Comparison of ENCODE assay signal across 9 cellular contexts in genomic region chr10:4767033-4767814, GRCh38. TPM values are rescaled to one million over a fixed set of nuclear protein-coding genes. Genes with fewer than 3 reads are reported as not detected.
DNase-seq lines count a peak whose midpoint lies in the region; ATAC-seq and TF ChIP-seq lines count a peak whose summit lies in the region.
"Had no signal": no experiment of that assay in that cellular context is flagged by ENCODE, and none has a peak within 500 bp of the region (broad histone marks: within the 10 kb centered on the region; RNA-seq: fewer than 3 reads in every experiment).

No MANE protein-coding gene starts in this region.

- no peaks in the 10 kb centered on the region for H3K36me3 ChIP-seq in MM.1S (replicated peaks; ENCODE audit: insufficient read depth, low read length)
- no peaks in the 10 kb centered on the region for H3K36me3 ChIP-seq in colonic mucosa

- H3K9me3 ChIP-seq in MM.1S (replicated peaks; ENCODE audit: insufficient read depth, low read length): no peaks in the 10 kb centered on the region
- H3K9me3 ChIP-seq in colonic mucosa: no peaks in the 10 kb centered on the region

- H3K4me2 ChIP-seq in MM.1S (ENCODE audit: low read depth, low read length): no peak overlapping the region

- H3K27ac ChIP-seq in MM.1S (ENCODE audit: low read length) (no peak overlapping the region), colonic mucosa (no peak overlapping the region)

- intact Hi-C loops in colonic mucosa (cut with DNase I): loop anchor here (5.0 to 10.0 kb wide), 4 partner anchors 112 to 1570 kb away; no protein-coding TSS in a partner anchor

- no peak for ATAC-seq in HG03354 (IDR thresholded peaks at IDR 0.05; ENCODE audit: poor library complexity, severe bottlenecking, unreplicated experiment)
- no peak for ATAC-seq in GM21423 (IDR thresholded peaks at IDR 0.05; ENCODE audit: unreplicated experiment)
- ATAC-seq: naive thymus-derived CD4-positive, alpha-beta T cell had no signal

- H3K9ac ChIP-seq in MM.1S (ENCODE audit: low read length): no peak overlapping the region
- no peak overlapping the region for H3K9ac ChIP-seq in colonic mucosa (ENCODE audit: low read depth in 2 of 2, low read length in 2 of 2)

- peak; percentile 48 for TF ChIP-seq CTCF in MM.1S (IDR thresholded peaks at IDR 0.05; ENCODE audit: low read length)
- TF ChIP-seq CTCF in colonic mucosa (IDR thresholded peaks at IDR 0.05): peak; percentile 61

- H4K20me1 ChIP-seq in MM.1S (ENCODE audit: insufficient read depth, low read length): no peaks in the 10 kb centered on the region

- H3K4me1 ChIP-seq in MM.1S (ENCODE audit: low read length) (no peaks in the 10 kb centered on the region), colonic mucosa (no peaks in the 10 kb centered on the region)

- no peak overlapping the region for H3K4me3 ChIP-seq in MM.1S (ENCODE audit: low read length)
- H3K4me3 ChIP-seq in colonic mucosa: no peak overlapping the region

- H3K9me2 ChIP-seq in MM.1S (replicated peaks; ENCODE audit: insufficient read depth, low read length): no peaks in the 10 kb centered on the region

- H2AFZ ChIP-seq in MM.1S (ENCODE audit: low read length): 0 out of 2 replicates have a peak overlapping the region, but pooled peaks have one; percentile 21

- DNase-seq in EH (ENCODE audit: low read depth) (peak; percentile 70), MM.1S (no peak), colonic mucosa (peak; percentile 24), lung microvascular endothelial cell (ENCODE audit: low read depth in 2 of 2) (peak; percentile 84 to 87), activated gamma-delta T cell treated with Interleukin-2 at 50 U/mL for 16 hours (no peak)
- DNase-seq in activated T-cell treated with anti-CD3 and anti-CD28 coated beads, Interleukin-2, amount 50 U/mL, for 1 hour: no peak

- no peaks in the 10 kb centered on the region for H3K27me3 ChIP-seq in MM.1S (replicated peaks; ENCODE audit: insufficient read depth, low read length)
- H3K27me3 ChIP-seq in colonic mucosa: no peaks in the 10 kb centered on the region

- H3F3A ChIP-seq in MM.1S (ENCODE audit: insufficient read depth, low read length): no peaks in the 10 kb centered on the region

- no peaks in the 10 kb centered on the region for H3K79me2 ChIP-seq in MM.1S (ENCODE audit: low read length)

RNA-seq across cellular contexts. Expression of gene AKR1E2, which starts 58.8 kb away (rescaled TPM):
- total RNA-seq in colonic mucosa (10 to 100 TPM in 1 of 2 donors, 1 to 10 TPM in 1; 8.6 to 16.3 TPM), lung microvascular endothelial cell (5.4 and 23.0 TPM in 2 replicates)

Comparison
In these comparisons a context has a peak if more than half of its experiments do, and no peak if none do; other contexts are left out.
1. DNase-seq: peak in EH (single experiment), colonic mucosa (single experiment) and lung microvascular endothelial cell (2 of 2); none in MM.1S (single experiment), activated gamma-delta T cell treated with Interleukin-2 at 50 U/mL for 16 hours (single experiment) and activated T-cell treated with anti-CD3 and anti-CD28 coated beads, Interleukin-2, amount 50 U/mL, for 1 hour (single experiment).